8 cellular contexts compared by ENCODE assay signal in genomic region chr1:180188103-180188506, GRCh38. TPM values are rescaled to one million over a fixed set of nuclear protein-coding genes. Genes with fewer than 3 reads are reported as not detected.
DNase-seq lines count a peak whose midpoint lies in the region; ATAC-seq and TF ChIP-seq lines count a peak whose summit lies in the region.

No MANE protein-coding gene starts in this region.

- intact Hi-C loops in posterior vena cava (cut with DNase I) = loop anchor here in 1 of 2 donors (5.0 kb wide), 1 partner anchor 289 kb away; no protein-coding TSS in a partner anchor
- intact Hi-C loops in naive thymus-derived CD4-positive, alpha-beta T cell (cut with micrococcal nuclease) = loop anchor here in 1 of 2 donors (1.0 kb wide), 1 partner anchor 290 kb away; no protein-coding TSS in a partner anchor

- ATAC-seq in RWPE2 (ENCODE audit: low read depth) (peak; percentile 72), omental fat pad (ENCODE audit: low FRiP score) (no peak)
- ATAC-seq in naive thymus-derived CD4-positive, alpha-beta T cell = no peak

- peak; percentile 73 for TF ChIP-seq CTCF in RWPE2 (IDR thresholded peaks at IDR 0.05; ENCODE audit: poor library complexity, severe bottlenecking)
- TF ChIP-seq CTCF in omental fat pad (IDR thresholded peaks at IDR 0.05) = no peak

- H3K27me3 Mint-ChIP-seq in naive thymus-derived CD4-positive, alpha-beta T cell = no peaks in the 10 kb centered on the region

- no peak overlapping the region for H3K4me3 ChIP-seq in RWPE2 (ENCODE audit: severe bottlenecking)
- no peak overlapping the region for H3K4me3 ChIP-seq in naive thymus-derived CD4-positive, alpha-beta T cell (ENCODE audit: low read length)

- no peak overlapping the region for H3K27ac ChIP-seq in RWPE2 (ENCODE audit: poor library complexity, severe bottlenecking)
- no peak overlapping the region for H3K27ac ChIP-seq in naive thymus-derived CD4-positive, alpha-beta T cell (ENCODE audit: low read depth, low read length)

- peak; percentile 2 for DNase-seq in NCI-H345 (lab: John Stamatoyannopoulos, UW)
- no peak for DNase-seq in NCI-H345 treated with DMSO at 0.1 percent for 48 hours (lab: John Stamatoyannopoulos, UW; ENCODE audit: unreplicated experiment)
- peak; percentile 52 to 59 for DNase-seq in Kasumi-1 (lab: John Stamatoyannopoulos, UW)
- DNase-seq in RWPE2 (ENCODE audit: low spot score) = no peak
- peak; percentile 56 for DNase-seq in fibroblast of peridontal ligament (ENCODE audit: extremely low read depth)
- DNase-seq in posterior vena cava (ENCODE audit: low spot score) = peak; percentile 90
- no peak for DNase-seq in naive thymus-derived CD4-positive, alpha-beta T cell
- no peak for DNase-seq in omental fat pad (ENCODE audit: low spot score)

- H3K4me1 Mint-ChIP-seq in naive thymus-derived CD4-positive, alpha-beta T cell = peaks cover 0 to 11% (median 0%) of the 10 kb centered on the region in 7 donors

- H3K9me3 Mint-ChIP-seq in naive thymus-derived CD4-positive, alpha-beta T cell = no peaks in the 10 kb centered on the region

- CTCF ChIA-PET in naive thymus-derived CD4-positive, alpha-beta T cell (lab: Charles Lee) = interaction anchor here (0.7 to 1.6 kb wide), 3 partner anchors 9 to 304 kb away, joined by 3 to 5 read pairs (median 4); no protein-coding TSS in a partner anchor

- H3K4me3 Mint-ChIP-seq in naive thymus-derived CD4-positive, alpha-beta T cell = no peak overlapping the region

- peaks cover 0 to 64% (median 32%) of the 10 kb centered on the region in 5 donors for H3K36me3 Mint-ChIP-seq in naive thymus-derived CD4-positive, alpha-beta T cell

- POLR2A ChIA-PET in naive thymus-derived CD4-positive, alpha-beta T cell (lab: Charles Lee) = no interaction called here

- H3K27me3 ChIP-seq in RWPE2 (ENCODE audit: insufficient read depth, poor library complexity, severe bottlenecking) = no peaks in the 10 kb centered on the region
- H3K27me3 ChIP-seq in naive thymus-derived CD4-positive, alpha-beta T cell (ENCODE audit: control insufficient read depth in 2 of 2, insufficient read depth in 2 of 2, low read length in 2 of 2) = no peaks in the 10 kb centered on the region

- no peak overlapping the region for H3K27ac Mint-ChIP-seq in naive thymus-derived CD4-positive, alpha-beta T cell

- H3K36me3 ChIP-seq in RWPE2 (ENCODE audit: low read depth) = peaks cover 70% of the 10 kb centered on the region
- peaks cover 0 to 78% (median 3%) of the 10 kb centered on the region in 3 experiments for H3K36me3 ChIP-seq in naive thymus-derived CD4-positive, alpha-beta T cell (ENCODE audit: control insufficient read depth in 2 of 3, insufficient read depth in 3 of 3, low read length in 3 of 3)

- H3K4me1 ChIP-seq in RWPE2 (ENCODE audit: insufficient read depth, poor library complexity, severe bottlenecking) = no peaks in the 10 kb centered on the region
- peaks cover 0 to 26% of the 10 kb centered on the region in 2 donors for H3K4me1 ChIP-seq in naive thymus-derived CD4-positive, alpha-beta T cell (ENCODE audit: control insufficient read depth in 2 of 2, insufficient read depth in 2 of 2, low read length in 2 of 2)

- H3K9me3 ChIP-seq in RWPE2 (ENCODE audit: severe bottlenecking) = no peaks in the 10 kb centered on the region
- H3K9me3 ChIP-seq in naive thymus-derived CD4-positive, alpha-beta T cell (ENCODE audit: control insufficient read depth in 2 of 3, low read length in 3 of 3) = no peaks in the 10 kb centered on the region

RNA-seq across cellular contexts. Expression of gene QSOX1, which starts 33.4 kb away (rescaled TPM):
- total RNA-seq in posterior vena cava (100 to 1,000 TPM in 1 of 2 donors, 10 to 100 TPM in 1; 80.3 to 104 TPM), omental fat pad (100 to 1,000 TPM in 1 of 4 donors, 10 to 100 TPM in 3; 90.1 to 130 (median 98.4) TPM)
- total RNA-seq in naive thymus-derived CD4-positive, alpha-beta T cell = 10 to 100 TPM; 22.1 to 55.6 (median 25.6) TPM
- polyA plus RNA-seq in naive thymus-derived CD4-positive, alpha-beta T cell = 10 to 100 TPM in 1 of 2 donors, 1 to 10 TPM in 1; 9.3 to 11.7 TPM

RNA-seq across cellular contexts. Expression of gene LHX4, which starts 42.0 kb away (rescaled TPM):
- total RNA-seq in posterior vena cava (not detected), omental fat pad (under 1 TPM in 2 of 4 donors, not detected in 2; 0.16 to 0.28 TPM)
- total RNA-seq in naive thymus-derived CD4-positive, alpha-beta T cell = under 1 TPM in 1 of 5 experiments, not detected in 4; 0.07 TPM
- polyA plus RNA-seq in naive thymus-derived CD4-positive, alpha-beta T cell = under 1 TPM; 0.24 to 0.58 TPM

Comparison
In these comparisons a context has a peak if more than half of its experiments do, and no peak if none do; other contexts are left out.
1. DNase-seq: peak in NCI-H345 (single experiment), Kasumi-1 (2 of 2), fibroblast of peridontal ligament (single experiment) and posterior vena cava (single experiment); none in NCI-H345 treated with DMSO at 0.1 percent for 48 hours (single experiment), RWPE2 (single experiment), naive thymus-derived CD4-positive, alpha-beta T cell (0 of 9) and omental fat pad (single experiment).